1 cellular context compared by ENCODE assay signal in genomic region chr22:19565382-19565902, GRCh38.
TF ChIP-seq lines count a peak whose summit lies in the region.

No MANE protein-coding gene starts in this region.

TF ChIP-seq in K562, 482 proteins besides CTCF, POLR2A, EP300 and RAD21 (continues in another document):
- no peak for TF ChIP-seq THAP12 (CRISPR knock-in tag; IDR thresholded peaks at IDR 0.05)
- no peak for TF ChIP-seq ZNF699 (CRISPR knock-in tag; IDR thresholded peaks at IDR 0.05; ENCODE audit: insufficient replicate concordance)
- no peak for TF ChIP-seq ARHGAP35 (IDR thresholded peaks at IDR 0.05; ENCODE audit: partially characterized antibody)
- TF ChIP-seq NR2C2 (CRISPR knock-in tag; IDR thresholded peaks at IDR 0.05), result no peak
- no peak for TF ChIP-seq NR2C2 (tag; IDR thresholded peaks at IDR 0.05)
- no peak for TF ChIP-seq CTCFL (IDR thresholded peaks at IDR 0.05; ENCODE audit: borderline replicate concordance, insufficient read depth, low read depth, low read length, poor library complexity, severe bottlenecking)
- no peak; the same call in 1 of the 2 replicates for TF ChIP-seq USF1 (CRISPR knock-in tag; IDR thresholded peaks at IDR 0.05)
- TF ChIP-seq THRAP3 (IDR thresholded peaks at IDR 0.05; ENCODE audit: borderline replicate concordance), result no peak
- no peak for TF ChIP-seq ARID3A (IDR thresholded peaks at IDR 0.05; ENCODE audit: borderline replicate concordance, low read depth, low read length)
- no peak for TF ChIP-seq EHMT2 (IDR thresholded peaks at IDR 0.05)
- TF ChIP-seq DMBX1 (CRISPR knock-in tag; IDR thresholded peaks at IDR 0.05; ENCODE audit: borderline replicate concordance), result no peak
- peak; percentile 89; the same call in 1 of the 2 replicates for TF ChIP-seq FOXP1 (CRISPR knock-in tag; IDR thresholded peaks at IDR 0.05)
- TF ChIP-seq ZC3H8 (IDR thresholded peaks at IDR 0.05), result no peak
- TF ChIP-seq FOXJ2 (tag; IDR thresholded peaks at IDR 0.05), result no peak
- no peak for TF ChIP-seq POLR3G (IDR thresholded peaks at IDR 0.05; ENCODE audit: extremely low read depth, insufficient read length, insufficient replicate concordance)
- no peak for TF ChIP-seq ZSCAN32 (CRISPR knock-in tag; IDR thresholded peaks at IDR 0.05)
- no peak for TF ChIP-seq PHF20 (IDR thresholded peaks at IDR 0.05; ENCODE audit: partially characterized antibody)
- no peak for TF ChIP-seq ZKSCAN8 (CRISPR knock-in tag; IDR thresholded peaks at IDR 0.05)
- TF ChIP-seq IFI16 (CRISPR knock-in tag; IDR thresholded peaks at IDR 0.05), result no peak
- TF ChIP-seq ZNF124 (CRISPR knock-in tag; IDR thresholded peaks at IDR 0.05), result no peak
- TF ChIP-seq CBFB (CRISPR knock-in tag; IDR thresholded peaks at IDR 0.05), result no peak
- no peak for TF ChIP-seq MLLT1 (IDR thresholded peaks at IDR 0.05)
- TF ChIP-seq MTF1 (CRISPR knock-in tag; IDR thresholded peaks at IDR 0.05; ENCODE audit: borderline replicate concordance), result peak; percentile 19; the same call in 1 of the 2 replicates
- 0 out of 2 replicates have a peak, but pooled peaks have one; percentile 36 for TF ChIP-seq ZBTB7A (IDR thresholded peaks at IDR 0.05; ENCODE audit: borderline replicate concordance, control insufficient read depth, low read depth, low read length)
- 0 out of 4 replicates have a peak, but pooled peaks of 1 of the 2 experiments have one; percentile 32 for TF ChIP-seq TEAD1 (CRISPR knock-in tag; IDR thresholded peaks at IDR 0.05)
- no peak for TF ChIP-seq JUN (IDR thresholded peaks at IDR 0.05; ENCODE audit: borderline replicate concordance, low read depth, low read length)
- peak; percentile 90; the same call in 1 of the 2 replicates for TF ChIP-seq JUN (CRISPR knock-in tag; IDR thresholded peaks at IDR 0.05; ENCODE audit: borderline replicate concordance)
- TF ChIP-seq NFIC (IDR thresholded peaks at IDR 0.05), result no peak
- 0 out of 2 replicates have a peak, but pooled peaks have one; percentile 44 for TF ChIP-seq FOXJ3 (CRISPR knock-in tag; IDR thresholded peaks at IDR 0.05)
- TF ChIP-seq HDAC3 (IDR thresholded peaks at IDR 0.05; ENCODE audit: borderline replicate concordance, partially characterized antibody), result no peak
- 0 out of 2 replicates have a peak, but pooled peaks have one; percentile 35 for TF ChIP-seq JUNB (CRISPR knock-in tag; conservative IDR thresholded peaks at IDR 0.05)
- no peak for TF ChIP-seq TEAD4 (IDR thresholded peaks at IDR 0.05; ENCODE audit: low read length)
- peak; percentile 86; the same call in 1 of the 2 replicates for TF ChIP-seq TEAD4 (CRISPR knock-in tag; IDR thresholded peaks at IDR 0.05; ENCODE audit: borderline replicate concordance)
- TF ChIP-seq ZNF766 (CRISPR knock-in tag; conservative IDR thresholded peaks at IDR 0.05), result no peak
- TF ChIP-seq ZBTB5 (IDR thresholded peaks at IDR 0.05), result no peak
- no peak for TF ChIP-seq MTA2 (IDR thresholded peaks at IDR 0.05; ENCODE audit: low read depth)
- TF ChIP-seq MAX (CRISPR knock-in tag; IDR thresholded peaks at IDR 0.05), result peak; percentile 41; the same call in 1 of the 2 replicates
- 0 out of 2 replicates have a peak, but pooled peaks have one; percentile 53 for TF ChIP-seq PURB (CRISPR knock-in tag; IDR thresholded peaks at IDR 0.05; ENCODE audit: low read depth)
- no peak for TF ChIP-seq CREB3 (tag; conservative IDR thresholded peaks at IDR 0.05; ENCODE audit: low read depth)
- TF ChIP-seq CHD4 (IDR thresholded peaks at IDR 0.05; ENCODE audit: insufficient read depth, insufficient replicate concordance, low read depth, low read length, poor library complexity, severe bottlenecking), result no peak
- no peak for TF ChIP-seq PTBP1 (IDR thresholded peaks at IDR 0.05; ENCODE audit: low read depth, low read length)
- TF ChIP-seq CBX8 (IDR thresholded peaks at IDR 0.05; ENCODE audit: borderline replicate concordance, extremely low read depth, low read depth, low read length, poor library complexity, severe bottlenecking), result no peak
- TF ChIP-seq HNRNPL (IDR thresholded peaks at IDR 0.05; ENCODE audit: low read depth, low read length), result no peak
- TF ChIP-seq PML (IDR thresholded peaks at IDR 0.05; ENCODE audit: low read length), result no peak
- TF ChIP-seq TAF15 (IDR thresholded peaks at IDR 0.05; ENCODE audit: low read depth, low read length), result no peak
- no peak for TF ChIP-seq ZNF263 (CRISPR knock-in tag; IDR thresholded peaks at IDR 0.05; ENCODE audit: borderline replicate concordance)
- no peak for TF ChIP-seq ZBTB26 (CRISPR knock-in tag; IDR thresholded peaks at IDR 0.05)
- TF ChIP-seq POLR3A (IDR thresholded peaks at IDR 0.05; ENCODE audit: borderline replicate concordance, extremely low read depth, insufficient read depth, insufficient read length), result no peak
- TF ChIP-seq HNRNPLL (IDR thresholded peaks at IDR 0.05; ENCODE audit: low read depth, low read length, poor library complexity, severe bottlenecking), result no peak
- no peak for TF ChIP-seq ELF4 (CRISPR knock-in tag; IDR thresholded peaks at IDR 0.05)
- 0 out of 2 replicates have a peak, but pooled peaks have one; percentile 54 for TF ChIP-seq ATF2 (CRISPR knock-in tag; IDR thresholded peaks at IDR 0.05)
- TF ChIP-seq ZNF551 (CRISPR knock-in tag; IDR thresholded peaks at IDR 0.05), result no peak
- no peak for TF ChIP-seq SMARCA5 (IDR thresholded peaks at IDR 0.05)
- no peak for TF ChIP-seq ZNF282 (CRISPR knock-in tag; IDR thresholded peaks at IDR 0.05)
- no peak for TF ChIP-seq HMGN3 (IDR thresholded peaks at IDR 0.05; ENCODE audit: borderline replicate concordance, extremely low read depth, insufficient read length, low read depth, low read length)
- no peak for TF ChIP-seq ZFP1 (CRISPR knock-in tag; IDR thresholded peaks at IDR 0.05)
- TF ChIP-seq TAF9B (IDR thresholded peaks at IDR 0.05; ENCODE audit: partially characterized antibody), result no peak
- TF ChIP-seq POU5F1 (IDR thresholded peaks at IDR 0.05; ENCODE audit: borderline replicate concordance, low read depth, low read length, partially characterized antibody), result no peak
- TF ChIP-seq U2AF1 (optimal IDR thresholded peaks at IDR 0.05; ENCODE audit: low read depth, low read length), result no peak
- TF ChIP-seq ZNF143 (CRISPR knock-in tag; IDR thresholded peaks at IDR 0.05), result peak; percentile 56; the same call in 1 of the 2 replicates
